Comparison of ENCODE assay signal across 1 cellular context in the genomic region with DNA sequence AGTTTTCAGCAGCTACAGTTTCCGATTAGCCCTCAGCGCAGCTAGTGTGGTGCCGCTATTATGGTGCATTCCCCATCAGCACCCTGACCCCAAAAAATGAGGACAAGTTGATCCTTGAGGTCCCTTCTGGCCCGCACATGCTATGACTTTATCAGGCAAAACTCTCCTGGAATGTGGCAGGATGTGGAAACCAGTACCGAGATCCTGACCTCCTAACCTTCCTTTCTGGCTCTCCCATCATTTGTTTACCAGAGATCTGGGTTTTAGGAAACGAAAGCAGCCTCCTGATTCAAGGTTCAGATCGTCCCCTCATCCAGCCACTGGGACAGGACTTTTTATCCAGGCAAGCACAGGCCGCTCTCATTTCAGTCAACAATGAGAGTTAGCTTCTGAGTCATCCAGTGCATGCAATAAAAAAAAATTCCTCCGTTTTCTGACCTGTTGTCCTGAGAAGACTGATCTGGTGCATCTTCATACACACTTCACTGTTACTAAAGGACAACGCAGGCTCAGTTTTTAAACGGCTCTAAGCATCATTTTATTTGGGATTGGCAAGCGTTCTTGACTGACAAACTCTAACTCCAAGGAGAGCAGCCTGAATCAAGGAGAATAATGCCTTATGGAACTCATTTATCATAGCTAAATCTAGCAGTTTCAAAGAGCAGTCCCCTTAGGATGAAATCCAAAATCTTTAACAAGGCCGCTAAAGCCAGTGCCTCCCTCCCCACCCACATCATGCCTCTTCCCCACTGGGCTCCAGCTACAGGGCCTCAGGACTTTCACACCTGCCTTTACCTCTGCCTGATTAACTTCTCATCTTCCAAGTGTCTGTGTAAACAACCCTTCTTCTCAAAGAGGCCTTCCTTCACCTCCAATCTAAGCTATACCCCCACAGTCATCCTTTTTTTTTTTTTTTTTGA.
TF ChIP-seq lines count a peak whose summit lies in the region.

No MANE protein-coding gene starts in this region.

TF ChIP-seq in HepG2, 621 proteins besides CTCF, POLR2A, EP300 and RAD21 (continued from another document and continues in another):
- TF ChIP-seq HHEX (CRISPR knock-in tag; IDR thresholded peaks at IDR 0.05), result no peak
- TF ChIP-seq, protein P1, sequence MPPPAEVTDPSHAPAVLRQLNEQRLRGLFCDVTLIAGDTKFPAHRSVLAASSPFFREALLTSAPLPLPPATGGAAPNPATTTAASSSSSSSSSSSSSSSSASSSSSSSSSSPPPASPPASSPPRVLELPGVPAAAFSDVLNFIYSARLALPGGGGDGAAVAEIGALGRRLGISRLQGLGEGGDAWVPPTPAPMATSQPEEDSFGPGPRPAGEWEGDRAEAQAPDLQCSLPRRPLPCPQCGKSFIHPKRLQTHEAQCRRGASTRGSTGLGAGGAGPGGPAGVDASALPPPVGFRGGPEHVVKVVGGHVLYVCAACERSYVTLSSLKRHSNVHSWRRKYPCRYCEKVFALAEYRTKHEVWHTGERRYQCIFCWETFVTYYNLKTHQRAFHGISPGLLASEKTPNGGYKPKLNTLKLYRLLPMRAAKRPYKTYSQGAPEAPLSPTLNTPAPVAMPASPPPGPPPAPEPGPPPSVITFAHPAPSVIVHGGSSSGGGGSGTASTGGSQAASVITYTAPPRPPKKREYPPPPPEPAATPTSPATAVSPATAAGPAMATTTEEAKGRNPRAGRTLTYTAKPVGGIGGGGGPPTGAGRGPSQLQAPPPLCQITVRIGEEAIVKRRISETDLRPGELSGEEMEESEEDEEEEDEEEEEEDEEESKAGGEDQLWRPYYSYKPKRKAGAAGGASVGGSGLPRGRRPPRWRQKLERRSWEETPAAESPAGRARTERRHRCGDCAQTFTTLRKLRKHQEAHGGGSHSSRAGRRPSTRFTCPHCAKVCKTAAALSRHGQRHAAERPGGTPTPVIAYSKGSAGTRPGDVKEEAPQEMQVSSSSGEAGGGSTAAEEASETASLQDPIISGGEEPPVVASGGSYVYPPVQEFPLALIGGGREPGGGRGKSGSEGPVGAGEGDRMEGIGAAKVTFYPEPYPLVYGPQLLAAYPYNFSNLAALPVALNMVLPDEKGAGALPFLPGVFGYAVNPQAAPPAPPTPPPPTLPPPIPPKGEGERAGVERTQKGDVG (CRISPR knock-in tag; IDR thresholded peaks at IDR 0.05; ENCODE audit: borderline replicate concordance), result peak; percentile 37; the same call in 1 of the 2 replicates
- no peak for TF ChIP-seq ZNF460 (CRISPR knock-in tag; IDR thresholded peaks at IDR 0.05; ENCODE audit: borderline replicate concordance)
- TF ChIP-seq, protein P2, sequence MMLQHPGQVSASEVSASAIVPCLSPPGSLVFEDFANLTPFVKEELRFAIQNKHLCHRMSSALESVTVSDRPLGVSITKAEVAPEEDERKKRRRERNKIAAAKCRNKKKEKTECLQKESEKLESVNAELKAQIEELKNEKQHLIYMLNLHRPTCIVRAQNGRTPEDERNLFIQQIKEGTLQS (CRISPR knock-in tag; IDR thresholded peaks at IDR 0.05), result peak; percentile 75
- 0 out of 2 replicates have a peak, but pooled peaks have one; percentile 41 for TF ChIP-seq NAIF1 (CRISPR knock-in tag; IDR thresholded peaks at IDR 0.05; ENCODE audit: borderline replicate concordance)
- no peak for TF ChIP-seq ZBTB8A (CRISPR knock-in tag; IDR thresholded peaks at IDR 0.05; ENCODE audit: borderline replicate concordance, low read depth)
- TF ChIP-seq GZF1 (CRISPR knock-in tag; IDR thresholded peaks at IDR 0.05), result no peak
- no peak for TF ChIP-seq STAT5B (CRISPR knock-in tag; IDR thresholded peaks at IDR 0.05)
- peak; percentile 91 for TF ChIP-seq RXRB (CRISPR knock-in tag; IDR thresholded peaks at IDR 0.05; ENCODE audit: borderline replicate concordance)
- TF ChIP-seq, protein P3, sequence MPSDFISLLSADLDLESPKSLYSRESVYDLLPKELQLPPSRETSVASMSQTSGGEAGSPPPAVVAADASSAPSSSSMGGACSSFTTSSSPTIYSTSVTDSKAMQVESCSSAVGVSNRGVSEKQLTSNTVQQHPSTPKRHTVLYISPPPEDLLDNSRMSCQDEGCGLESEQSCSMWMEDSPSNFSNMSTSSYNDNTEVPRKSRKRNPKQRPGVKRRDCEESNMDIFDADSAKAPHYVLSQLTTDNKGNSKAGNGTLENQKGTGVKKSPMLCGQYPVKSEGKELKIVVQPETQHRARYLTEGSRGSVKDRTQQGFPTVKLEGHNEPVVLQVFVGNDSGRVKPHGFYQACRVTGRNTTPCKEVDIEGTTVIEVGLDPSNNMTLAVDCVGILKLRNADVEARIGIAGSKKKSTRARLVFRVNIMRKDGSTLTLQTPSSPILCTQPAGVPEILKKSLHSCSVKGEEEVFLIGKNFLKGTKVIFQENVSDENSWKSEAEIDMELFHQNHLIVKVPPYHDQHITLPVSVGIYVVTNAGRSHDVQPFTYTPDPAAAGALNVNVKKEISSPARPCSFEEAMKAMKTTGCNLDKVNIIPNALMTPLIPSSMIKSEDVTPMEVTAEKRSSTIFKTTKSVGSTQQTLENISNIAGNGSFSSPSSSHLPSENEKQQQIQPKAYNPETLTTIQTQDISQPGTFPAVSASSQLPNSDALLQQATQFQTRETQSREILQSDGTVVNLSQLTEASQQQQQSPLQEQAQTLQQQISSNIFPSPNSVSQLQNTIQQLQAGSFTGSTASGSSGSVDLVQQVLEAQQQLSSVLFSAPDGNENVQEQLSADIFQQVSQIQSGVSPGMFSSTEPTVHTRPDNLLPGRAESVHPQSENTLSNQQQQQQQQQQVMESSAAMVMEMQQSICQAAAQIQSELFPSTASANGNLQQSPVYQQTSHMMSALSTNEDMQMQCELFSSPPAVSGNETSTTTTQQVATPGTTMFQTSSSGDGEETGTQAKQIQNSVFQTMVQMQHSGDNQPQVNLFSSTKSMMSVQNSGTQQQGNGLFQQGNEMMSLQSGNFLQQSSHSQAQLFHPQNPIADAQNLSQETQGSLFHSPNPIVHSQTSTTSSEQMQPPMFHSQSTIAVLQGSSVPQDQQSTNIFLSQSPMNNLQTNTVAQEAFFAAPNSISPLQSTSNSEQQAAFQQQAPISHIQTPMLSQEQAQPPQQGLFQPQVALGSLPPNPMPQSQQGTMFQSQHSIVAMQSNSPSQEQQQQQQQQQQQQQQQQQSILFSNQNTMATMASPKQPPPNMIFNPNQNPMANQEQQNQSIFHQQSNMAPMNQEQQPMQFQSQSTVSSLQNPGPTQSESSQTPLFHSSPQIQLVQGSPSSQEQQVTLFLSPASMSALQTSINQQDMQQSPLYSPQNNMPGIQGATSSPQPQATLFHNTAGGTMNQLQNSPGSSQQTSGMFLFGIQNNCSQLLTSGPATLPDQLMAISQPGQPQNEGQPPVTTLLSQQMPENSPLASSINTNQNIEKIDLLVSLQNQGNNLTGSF (CRISPR knock-in tag; IDR thresholded peaks at IDR 0.05), result no peak
- no peak for TF ChIP-seq ZNF678 (CRISPR knock-in tag; IDR thresholded peaks at IDR 0.05)
- TF ChIP-seq ZNF616 (CRISPR knock-in tag; IDR thresholded peaks at IDR 0.05; ENCODE audit: low read depth), result no peak
- peak; percentile 72 for TF ChIP-seq ISL2 (CRISPR knock-in tag; IDR thresholded peaks at IDR 0.05)
- TF ChIP-seq ZNF326 (CRISPR knock-in tag; IDR thresholded peaks at IDR 0.05; ENCODE audit: borderline replicate concordance), result no peak
- TF ChIP-seq, protein P4, sequence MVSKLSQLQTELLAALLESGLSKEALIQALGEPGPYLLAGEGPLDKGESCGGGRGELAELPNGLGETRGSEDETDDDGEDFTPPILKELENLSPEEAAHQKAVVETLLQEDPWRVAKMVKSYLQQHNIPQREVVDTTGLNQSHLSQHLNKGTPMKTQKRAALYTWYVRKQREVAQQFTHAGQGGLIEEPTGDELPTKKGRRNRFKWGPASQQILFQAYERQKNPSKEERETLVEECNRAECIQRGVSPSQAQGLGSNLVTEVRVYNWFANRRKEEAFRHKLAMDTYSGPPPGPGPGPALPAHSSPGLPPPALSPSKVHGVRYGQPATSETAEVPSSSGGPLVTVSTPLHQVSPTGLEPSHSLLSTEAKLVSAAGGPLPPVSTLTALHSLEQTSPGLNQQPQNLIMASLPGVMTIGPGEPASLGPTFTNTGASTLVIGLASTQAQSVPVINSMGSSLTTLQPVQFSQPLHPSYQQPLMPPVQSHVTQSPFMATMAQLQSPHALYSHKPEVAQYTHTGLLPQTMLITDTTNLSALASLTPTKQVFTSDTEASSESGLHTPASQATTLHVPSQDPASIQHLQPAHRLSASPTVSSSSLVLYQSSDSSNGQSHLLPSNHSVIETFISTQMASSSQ (IDR thresholded peaks at IDR 0.05; ENCODE audit: low read depth), result no peak
- TF ChIP-seq, protein P4 (CRISPR knock-in tag; IDR thresholded peaks at IDR 0.05; ENCODE audit: borderline replicate concordance), result peak; percentile 72; the same call in 1 of the 2 replicates
- TF ChIP-seq ZMAT3 (CRISPR knock-in tag; conservative IDR thresholded peaks at IDR 0.05), result no peak
- TF ChIP-seq MAFF (IDR thresholded peaks at IDR 0.05; ENCODE audit: low read depth, low read length), result no peak
- TF ChIP-seq ZNF138 (CRISPR knock-in tag; IDR thresholded peaks at IDR 0.05; ENCODE audit: low read depth), result no peak
- peak; percentile 89 for TF ChIP-seq GATAD2A (CRISPR knock-in tag; IDR thresholded peaks at IDR 0.05)
- TF ChIP-seq, protein P5, sequence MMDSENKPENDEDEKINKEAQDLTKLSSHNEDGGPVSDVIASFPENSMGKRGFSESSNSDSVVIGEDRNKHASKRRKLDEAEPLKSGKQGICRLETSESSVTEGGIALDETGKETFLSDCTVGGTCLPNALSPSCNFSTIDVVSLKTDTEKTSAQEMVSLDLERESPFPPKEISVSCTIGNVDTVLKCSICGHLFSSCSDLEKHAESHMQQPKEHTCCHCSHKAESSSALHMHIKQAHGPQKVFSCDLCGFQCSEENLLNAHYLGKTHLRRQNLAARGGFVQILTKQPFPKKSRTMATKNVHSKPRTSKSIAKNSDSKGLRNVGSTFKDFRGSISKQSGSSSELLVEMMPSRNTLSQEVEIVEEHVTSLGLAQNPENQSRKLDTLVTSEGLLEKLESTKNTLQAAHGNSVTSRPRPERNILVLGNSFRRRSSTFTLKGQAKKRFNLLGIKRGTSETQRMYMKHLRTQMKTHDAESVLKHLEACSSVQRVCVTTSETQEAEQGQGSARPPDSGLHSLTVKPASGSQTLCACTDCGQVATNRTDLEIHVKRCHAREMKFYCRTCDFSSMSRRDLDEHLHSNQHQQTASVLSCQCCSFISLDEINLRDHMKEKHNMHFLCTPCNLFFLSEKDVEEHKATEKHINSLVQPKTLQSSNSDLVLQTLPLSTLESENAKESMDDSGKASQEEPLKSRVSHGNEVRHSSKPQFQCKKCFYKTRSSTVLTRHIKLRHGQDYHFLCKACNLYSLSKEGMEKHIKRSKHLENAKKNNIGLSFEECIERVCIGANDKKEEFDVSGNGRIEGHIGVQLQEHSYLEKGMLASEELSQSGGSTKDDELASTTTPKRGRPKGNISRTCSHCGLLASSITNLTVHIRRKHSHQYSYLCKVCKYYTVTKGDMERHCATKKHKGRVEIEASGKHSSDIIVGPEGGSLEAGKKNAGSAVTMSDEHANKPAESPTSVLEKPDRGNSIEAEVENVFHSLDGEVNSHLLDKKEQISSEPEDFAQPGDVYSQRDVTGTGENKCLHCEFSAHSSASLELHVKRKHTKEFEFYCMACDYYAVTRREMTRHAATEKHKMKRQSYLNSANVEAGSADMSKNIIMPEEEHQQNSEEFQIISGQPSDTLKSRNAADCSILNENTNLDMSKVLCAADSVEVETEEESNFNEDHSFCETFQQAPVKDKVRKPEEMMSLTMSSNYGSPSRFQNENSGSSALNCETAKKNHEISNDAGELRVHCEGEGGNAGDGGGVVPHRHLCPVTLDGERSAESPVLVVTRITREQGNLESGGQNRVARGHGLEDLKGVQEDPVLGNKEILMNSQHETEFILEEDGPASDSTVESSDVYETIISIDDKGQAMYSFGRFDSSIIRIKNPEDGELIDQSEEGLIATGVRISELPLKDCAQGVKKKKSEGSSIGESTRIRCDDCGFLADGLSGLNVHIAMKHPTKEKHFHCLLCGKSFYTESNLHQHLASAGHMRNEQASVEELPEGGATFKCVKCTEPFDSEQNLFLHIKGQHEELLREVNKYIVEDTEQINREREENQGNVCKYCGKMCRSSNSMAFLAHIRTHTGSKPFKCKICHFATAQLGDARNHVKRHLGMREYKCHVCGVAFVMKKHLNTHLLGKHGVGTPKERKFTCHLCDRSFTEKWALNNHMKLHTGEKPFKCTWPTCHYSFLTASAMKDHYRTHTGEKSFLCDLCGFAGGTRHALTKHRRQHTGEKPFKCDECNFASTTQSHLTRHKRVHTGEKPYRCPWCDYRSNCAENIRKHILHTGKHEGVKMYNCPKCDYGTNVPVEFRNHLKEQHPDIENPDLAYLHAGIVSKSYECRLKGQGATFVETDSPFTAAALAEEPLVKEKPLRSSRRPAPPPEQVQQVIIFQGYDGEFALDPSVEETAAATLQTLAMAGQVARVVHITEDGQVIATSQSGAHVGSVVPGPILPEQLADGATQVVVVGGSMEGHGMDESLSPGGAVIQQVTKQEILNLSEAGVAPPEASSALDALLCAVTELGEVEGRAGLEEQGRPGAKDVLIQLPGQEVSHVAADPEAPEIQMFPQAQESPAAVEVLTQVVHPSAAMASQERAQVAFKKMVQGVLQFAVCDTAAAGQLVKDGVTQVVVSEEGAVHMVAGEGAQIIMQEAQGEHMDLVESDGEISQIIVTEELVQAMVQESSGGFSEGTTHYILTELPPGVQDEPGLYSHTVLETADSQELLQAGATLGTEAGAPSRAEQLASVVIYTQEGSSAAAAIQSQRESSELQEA (CRISPR knock-in tag; IDR thresholded peaks at IDR 0.05; ENCODE audit: not compliant biosample characterization), result no peak
- TF ChIP-seq CENPX (CRISPR knock-in tag; IDR thresholded peaks at IDR 0.05), result no peak
- TF ChIP-seq, protein P6, sequence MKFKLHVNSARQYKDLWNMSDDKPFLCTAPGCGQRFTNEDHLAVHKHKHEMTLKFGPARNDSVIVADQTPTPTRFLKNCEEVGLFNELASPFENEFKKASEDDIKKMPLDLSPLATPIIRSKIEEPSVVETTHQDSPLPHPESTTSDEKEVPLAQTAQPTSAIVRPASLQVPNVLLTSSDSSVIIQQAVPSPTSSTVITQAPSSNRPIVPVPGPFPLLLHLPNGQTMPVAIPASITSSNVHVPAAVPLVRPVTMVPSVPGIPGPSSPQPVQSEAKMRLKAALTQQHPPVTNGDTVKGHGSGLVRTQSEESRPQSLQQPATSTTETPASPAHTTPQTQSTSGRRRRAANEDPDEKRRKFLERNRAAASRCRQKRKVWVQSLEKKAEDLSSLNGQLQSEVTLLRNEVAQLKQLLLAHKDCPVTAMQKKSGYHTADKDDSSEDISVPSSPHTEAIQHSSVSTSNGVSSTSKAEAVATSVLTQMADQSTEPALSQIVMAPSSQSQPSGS (CRISPR knock-in tag; IDR thresholded peaks at IDR 0.05), result peak; percentile 47; the same call in 1 of the 2 replicates
- no peak for TF ChIP-seq ELF4 (CRISPR knock-in tag; IDR thresholded peaks at IDR 0.05; ENCODE audit: borderline replicate concordance)
- TF ChIP-seq ZSCAN22 (CRISPR knock-in tag; IDR thresholded peaks at IDR 0.05), result no peak; the same call in 1 of the 2 replicates
- no peak for TF ChIP-seq ONECUT2 (CRISPR knock-in tag; IDR thresholded peaks at IDR 0.05)
- TF ChIP-seq KDM4B (CRISPR knock-in tag; IDR thresholded peaks at IDR 0.05), result no peak
- TF ChIP-seq RFX5 (IDR thresholded peaks at IDR 0.05; ENCODE audit: low read depth, low read length), result no peak
